ENCODE assay signal across 8 cellular contexts in the genomic region with DNA sequence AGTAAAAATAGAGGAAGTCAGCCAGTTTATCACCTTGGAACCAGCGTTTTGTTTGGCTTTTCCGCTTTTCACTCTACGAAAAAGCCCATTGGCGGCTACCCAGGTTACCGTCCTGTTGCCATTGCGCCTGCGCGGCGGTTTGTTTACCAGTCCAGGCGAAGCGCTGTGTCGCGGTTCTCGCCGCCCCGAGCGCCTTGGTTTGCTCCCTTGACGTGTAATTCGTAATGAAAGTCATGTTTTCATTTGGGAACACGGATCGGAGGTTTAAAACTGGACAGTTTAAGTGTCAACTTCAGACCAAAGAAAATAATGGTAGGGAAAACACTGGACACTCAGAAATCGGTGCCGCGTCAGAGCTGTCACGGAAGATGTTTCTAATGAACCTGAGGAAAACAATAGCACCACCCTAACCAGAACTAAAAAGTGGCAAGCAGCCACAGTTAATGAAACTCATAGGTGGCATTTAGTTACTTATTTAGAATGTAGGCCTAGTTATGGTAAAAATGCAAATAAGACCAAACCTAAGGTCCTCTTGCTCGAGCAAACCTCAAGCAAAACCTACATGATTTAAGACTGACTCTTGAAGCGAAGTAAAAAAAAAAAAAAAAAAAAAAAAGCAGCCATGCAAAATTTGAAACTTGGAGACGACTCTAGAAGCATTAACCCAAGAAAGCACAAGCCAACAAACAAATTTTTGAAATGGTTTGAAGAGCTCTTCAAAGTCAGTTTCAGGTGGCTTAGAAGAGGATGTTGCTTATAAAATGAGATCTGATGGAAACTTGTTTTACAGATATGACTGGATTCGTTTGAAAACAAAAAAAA. TPM values are rescaled to one million over a fixed set of nuclear protein-coding genes. Genes with fewer than 3 reads are reported as not detected.
A peak's percentile ranks its signal among the peaks of the same experiment; 100 is the strongest.
DNase-seq lines count a peak whose midpoint lies in the region; ATAC-seq and TF ChIP-seq lines count a peak whose summit lies in the region.

No MANE protein-coding gene starts in this region.

- H2AFZ ChIP-seq in Loucy (ENCODE audit: low read length) = peak overlapping the region; percentile 84

- no peaks in the 10 kb centered on the region for H3K9me2 ChIP-seq in Loucy (replicated peaks; ENCODE audit: low read depth, low read length)

- intact Hi-C loops in testis (cut with DNase I; ENCODE audit: low total_unique reads) = no loop called here

- peak overlapping the region; percentile 92 for H3K9ac ChIP-seq in Loucy (ENCODE audit: low read depth, low read length, poor library complexity, severe bottlenecking)

- TF ChIP-seq POLR2A in testis (IDR thresholded peaks at IDR 0.05) = no peak

- peak; percentile 75 for ATAC-seq in omental fat pad (ENCODE audit: low FRiP score)

- H3K4me2 ChIP-seq in Loucy (ENCODE audit: low read depth, low read length, poor library complexity, severe bottlenecking) = peak overlapping the region; percentile 79

- DNase-seq in EH (ENCODE audit: low read depth) (peak; percentile 86), H7 (peak; percentile 75), SK-N-DZ (ENCODE audit: low spot score) (peak; percentile 88), glomerular visceral epithelial cell (ENCODE audit: extremely low spot score) (peak; percentile 73), omental fat pad (ENCODE audit: low spot score) (peak; percentile 79), testis (peak; percentile 92)
- peak; percentile 87 for DNase-seq in activated naive CD4-positive, alpha-beta T cell treated with anti-CD3 and anti-CD28 coated beads, Interleukin-2, amount 50 U/mL, for 16 hours

- H3K36me3 ChIP-seq in H7 (replicated peaks; ENCODE audit: control insufficient read depth, insufficient read depth, low read length) (no peaks in the 10 kb centered on the region), Loucy (ENCODE audit: insufficient read depth, low read length) (no peaks in the 10 kb centered on the region), testis (ENCODE audit: low read depth, missing control alignments) (no peaks in the 10 kb centered on the region)

- no peaks in the 10 kb centered on the region for H4K20me1 ChIP-seq in Loucy (ENCODE audit: insufficient read depth, low read length, poor library complexity, severe bottlenecking)

- peak overlapping the region; percentile 95 for H3K27ac ChIP-seq in testis

- H3K27me3 ChIP-seq in H7 (ENCODE audit: control insufficient read depth, insufficient read depth, low read length) = no peaks in the 10 kb centered on the region; the same call in 1 of the 2 replicates
- H3K27me3 ChIP-seq in Loucy (ENCODE audit: insufficient read depth, low read length, poor library complexity, severe bottlenecking) = no peaks in the 10 kb centered on the region
- no peaks in the 10 kb centered on the region for H3K27me3 ChIP-seq in testis

- H3K79me2 ChIP-seq in Loucy (ENCODE audit: insufficient read depth, low read length) = peaks cover 20% of the 10 kb centered on the region; the same call in 1 of the 2 replicates

- 1% methylated on average over 29 of the region's 29 CpGs for WGBS in testis, 2 donors

- no peaks in the 10 kb centered on the region for H3F3A ChIP-seq in Loucy (ENCODE audit: low read depth)

- H3K4me1 ChIP-seq in Loucy (ENCODE audit: insufficient read depth, low read length, poor library complexity, severe bottlenecking) (peaks cover 18% of the 10 kb centered on the region), testis (peaks cover 9% of the 10 kb centered on the region)

- H3K4me3 ChIP-seq in H7 (ENCODE audit: insufficient read depth, low read depth, low read length) (peak overlapping the region; percentile 56), Loucy (ENCODE audit: low read length, poor library complexity, severe bottlenecking) (peak overlapping the region; percentile 81), testis (peak overlapping the region; percentile 57 to 66)

- TF ChIP-seq CTCF in Loucy (conservative IDR thresholded peaks at IDR 0.05; ENCODE audit: low read length) (no peak), omental fat pad (IDR thresholded peaks at IDR 0.05) (no peak), testis (IDR thresholded peaks at IDR 0.05) (no peak)

- H3K9me3 ChIP-seq in Loucy (ENCODE audit: insufficient read depth, low read depth, low read length) = no peaks in the 10 kb centered on the region
- H3K9me3 ChIP-seq in testis = no peaks in the 10 kb centered on the region

RNA-seq across cellular contexts. Expression of a gene that starts 0.8 kb away (rescaled TPM):
- 4.1 and 5.0 TPM in 2 replicates for total RNA-seq in H7 (2014; rRNA removed; shearing (Covaris generic))
- 19.7 and 20.4 TPM in 2 replicates for polyA plus RNA-seq in SK-N-DZ (2014; cell fraction: cytosol; rRNA removed)
- polyA plus RNA-seq in SK-N-DZ (2014; cell fraction: nucleus; rRNA removed) = 8.6 and 11.2 TPM in 2 replicates
- total RNA-seq in omental fat pad (1 to 10 TPM in 2 of 4 donors, under 1 TPM in 1, not detected in 1; 0.38 to 1.3 (median 1.2) TPM), testis (1 to 10 TPM; 2.1 to 2.9 TPM)
- 4.1 TPM for polyA plus RNA-seq in testis (ENCODE audit: insufficient read depth, low read depth, low replicate concordance)

RNA-seq across cellular contexts. Expression of a gene that starts 20.4 kb away (rescaled TPM):
- 11.7 and 16.8 TPM in 2 replicates for total RNA-seq in H7 (2014; rRNA removed; shearing (Covaris generic))
- 109 and 132 TPM in 2 replicates for polyA plus RNA-seq in SK-N-DZ (2014; cell fraction: cytosol; rRNA removed)
- 65.7 and 67.7 TPM in 2 replicates for polyA plus RNA-seq in SK-N-DZ (2014; cell fraction: nucleus; rRNA removed)
- total RNA-seq in omental fat pad = 10 to 100 TPM; 18.4 to 86.2 (median 26.5) TPM
- total RNA-seq in testis = 10 to 100 TPM; 76.1 to 98.9 TPM
- 59.2 TPM for polyA plus RNA-seq in testis (ENCODE audit: insufficient read depth, low read depth, low replicate concordance)

Comparison
In these comparisons a context has a peak if more than half of its experiments do, and no peak if none do; other contexts are left out.
1. Peak in every context shown above with its lines: DNase-seq, ATAC-seq, H3K4me3 ChIP-seq and H3K27ac ChIP-seq.